In the genomic region with DNA sequence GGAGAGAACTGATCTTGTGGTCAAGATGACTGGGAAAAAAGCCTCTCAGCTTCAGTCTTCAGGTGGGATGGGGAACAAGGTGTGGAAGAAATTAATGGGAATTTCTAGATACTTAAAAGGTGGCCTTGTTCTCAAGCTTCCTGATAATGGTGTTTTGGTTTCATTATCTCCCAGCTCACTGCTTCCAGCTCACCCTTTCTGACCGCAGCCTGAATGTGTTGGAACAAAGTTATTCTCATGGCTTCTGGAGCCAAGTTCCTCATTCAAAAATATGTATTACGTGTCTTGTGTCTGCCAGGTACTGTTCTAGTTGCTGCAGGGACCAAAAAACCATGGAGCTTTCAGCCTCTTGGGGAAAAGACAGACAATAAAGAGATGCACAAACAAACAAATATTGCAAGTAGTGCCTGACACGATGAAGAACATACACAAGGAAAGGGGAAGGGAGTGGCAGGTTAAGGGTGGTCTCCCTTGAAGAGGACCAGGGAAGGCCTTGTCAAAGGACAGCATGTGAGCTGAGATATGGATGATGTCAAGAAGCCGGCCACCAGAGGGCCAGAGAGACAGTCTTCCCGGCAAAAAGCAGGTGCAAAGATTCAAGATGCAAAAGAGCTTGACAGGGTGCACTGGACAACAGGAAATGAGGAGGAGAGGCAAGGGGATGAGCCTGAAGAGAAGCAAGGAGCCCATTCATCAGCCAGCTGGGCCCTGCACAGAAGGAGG, we compare ENCODE assay signal across 8 cellular contexts. TPM values are rescaled to one million over a fixed set of nuclear protein-coding genes. Genes with fewer than 3 reads are reported as not detected.
DNase-seq lines count a peak whose midpoint lies in the region; ATAC-seq, FAIRE-seq and TF ChIP-seq lines count a peak whose summit lies in the region.

No MANE protein-coding gene starts in this region.

- peak; percentile 62 for ATAC-seq in body of pancreas
- no peak for ATAC-seq in HG02763 (IDR thresholded peaks at IDR 0.05; ENCODE audit: unreplicated experiment)

- H3K27me3 Mint-ChIP-seq in neural crest cell (ENCODE audit: low read depth): no peaks in the 10 kb centered on the region

- H3K27ac Mint-ChIP-seq in neural crest cell (ENCODE audit: unreplicated experiment): no peak overlapping the region

- peaks cover 3% of the 10 kb centered on the region for H3K9me3 Mint-ChIP-seq in neural crest cell

- no peaks in the 10 kb centered on the region for H3K27me3 ChIP-seq in body of pancreas

- no peaks in the 10 kb centered on the region for H3K9me3 ChIP-seq in body of pancreas

- FAIRE-seq in frontal cortex (lab: Jason Lieb, UNC): no peak

- 12 to 17% methylated on average over 5 of the region's 5 CpGs for whole genome bisulfite sequencing in body of pancreas, 2 donors

- H3K4me1 Mint-ChIP-seq in neural crest cell: peaks cover 5% of the 10 kb centered on the region

- H3K4me3 ChIP-seq in body of pancreas: no peak overlapping the region

- no peak overlapping the region for H3K4me3 Mint-ChIP-seq in neural crest cell

- intact Hi-C loops in body of pancreas (cut with DNase I): no loop called here

- peak; percentile 30 for DNase-seq in ELF-1 (ENCODE audit: low read depth, low spot score)
- DNase-seq in body of pancreas: peak; percentile 38 to 58 (median 44)
- peak; percentile 5 for DNase-seq in neural crest cell (ENCODE audit: low read depth, low spot score)
- DNase-seq in frontal cortex (ENCODE audit: low spot score in 2 of 2): no peak
- no peak for DNase-seq in foreskin melanocyte
- DNase-seq in activated naive CD4-positive, alpha-beta T cell treated with anti-CD3 and anti-CD28 coated beads, Interleukin-2, amount 50 U/mL, for 16 hours: no peak

- H3K36me3 ChIP-seq in body of pancreas (replicated peaks in 1 of 2; ENCODE audit: insufficient read depth in 1 of 2, low read depth in 2 of 2): no peaks in the 10 kb centered on the region

- peak overlapping the region; percentile 38 to 61 (median 52) for H3K27ac ChIP-seq in body of pancreas

- peaks cover 38% of the 10 kb centered on the region for H3K4me1 ChIP-seq in body of pancreas

- H3K36me3 Mint-ChIP-seq in neural crest cell (ENCODE audit: low read depth): no peaks in the 10 kb centered on the region

- TF ChIP-seq POLR2A in body of pancreas (IDR thresholded peaks at IDR 0.05): no peak

- TF ChIP-seq CTCF in LNCAP (IDR thresholded peaks at IDR 0.05) (peak; percentile 31; the same call in 1 of the 2 replicates), body of pancreas (IDR thresholded peaks at IDR 0.05) (peak in 5 of 7 experiments; percentile 21 to 44 (median 27)), neural crest cell (conservative IDR thresholded peaks at IDR 0.05) (peak; percentile 49)

RNA-seq across cellular contexts. Expression of gene ARRDC4, which starts 35.5 kb away (rescaled TPM):
- total RNA-seq in body of pancreas: 10 to 100 TPM; 29.6 to 31.0 TPM
- 13.3 and 14.2 TPM in 2 replicates for total RNA-seq in neural crest cell
- 40.4 TPM for total RNA-seq in frontal cortex

Comparison
In these comparisons a context has a peak if more than half of its experiments do, and no peak if none do; other contexts are left out.
1. DNase-seq: peak in ELF-1 (single experiment), body of pancreas (4 of 4) and neural crest cell (single experiment); none in frontal cortex (0 of 2), foreskin melanocyte (single experiment) and activated naive CD4-positive, alpha-beta T cell treated with anti-CD3 and anti-CD28 coated beads, Interleukin-2, amount 50 U/mL, for 16 hours (single experiment).
2. Peak in every context shown above with its lines, with median percentiles within 50 percentile points of each other: CTCF ChIP-seq.